1 cellular context compared by ENCODE assay signal in the genomic region with DNA sequence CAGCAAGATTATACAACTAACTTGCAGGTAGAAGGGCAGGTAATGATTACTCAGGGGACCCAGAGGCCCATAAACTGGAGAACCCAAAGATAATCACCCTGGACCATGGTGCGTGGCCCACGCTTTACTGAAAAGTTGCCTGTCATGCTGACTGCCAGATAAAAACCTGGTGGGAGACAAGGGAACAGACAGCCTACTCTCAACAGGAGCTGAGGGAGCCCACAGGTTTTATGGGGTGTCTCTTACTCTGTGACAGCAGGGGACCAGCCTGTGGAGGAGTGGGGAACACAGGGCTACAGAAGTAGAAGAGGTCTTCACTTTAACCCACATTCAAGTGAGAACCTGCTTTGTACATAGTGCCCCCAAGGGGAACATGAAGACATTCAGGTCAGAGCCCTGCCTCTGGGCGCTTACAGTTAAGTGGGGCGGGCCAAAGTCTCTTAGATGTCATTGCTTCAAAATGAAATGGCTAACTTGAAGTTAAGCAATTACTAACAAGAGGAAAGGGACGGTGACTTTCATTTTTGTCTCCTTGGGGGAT.
A peak's percentile ranks its signal among the peaks of the same experiment; 100 is the strongest.
TF ChIP-seq lines count a peak whose summit lies in the region.

No MANE protein-coding gene starts in this region.

TF ChIP-seq in K562, 482 proteins besides CTCF, POLR2A, EP300 and RAD21 (continued from another document):
- TF ChIP-seq RBBP5 (IDR thresholded peaks at IDR 0.05; ENCODE audit: borderline replicate concordance, insufficient read depth, low read length, poor library complexity, severe bottlenecking) = peak; percentile 62
- TF ChIP-seq RFX1 (IDR thresholded peaks at IDR 0.05) = no peak; the same call in 1 of the 2 replicates
- TF ChIP-seq ZNF133 (CRISPR knock-in tag; IDR thresholded peaks at IDR 0.05) = no peak
- TF ChIP-seq CBX3 (IDR thresholded peaks at IDR 0.05; ENCODE audit: borderline replicate concordance in 1 of 2, low read length in 2 of 2) = peak in 1 of 2 experiments; percentile 64; a peak in 1 of 3 replicates
- peak; percentile 72 for TF ChIP-seq CREM (IDR thresholded peaks at IDR 0.05; ENCODE audit: low read depth)
- TF ChIP-seq CTBP1 (IDR thresholded peaks at IDR 0.05; ENCODE audit: borderline replicate concordance) = peak; percentile 80
- no peak; the same call in 1 of the 2 replicates for TF ChIP-seq GATA2 (CRISPR knock-in tag; IDR thresholded peaks at IDR 0.05)
- peak; percentile 40; the same call in 1 of the 2 replicates for TF ChIP-seq FOXM1 (IDR thresholded peaks at IDR 0.05; ENCODE audit: low read depth)
- no peak for TF ChIP-seq FOXM1 (CRISPR knock-in tag; IDR thresholded peaks at IDR 0.05; ENCODE audit: low read depth)
- no peak for TF ChIP-seq PTBP1 (IDR thresholded peaks at IDR 0.05; ENCODE audit: low read depth, low read length)
- peak; percentile 13; the same call in 1 of the 2 replicates for TF ChIP-seq RFX5 (IDR thresholded peaks at IDR 0.05; ENCODE audit: low read depth, low read length)
- peak; percentile 95 for TF ChIP-seq ZNF316 (IDR thresholded peaks at IDR 0.05)
- peak; percentile 94 for TF ChIP-seq SMARCA4 (IDR thresholded peaks at IDR 0.05)
